1 cellular context compared by ENCODE assay signal in the genomic region with DNA sequence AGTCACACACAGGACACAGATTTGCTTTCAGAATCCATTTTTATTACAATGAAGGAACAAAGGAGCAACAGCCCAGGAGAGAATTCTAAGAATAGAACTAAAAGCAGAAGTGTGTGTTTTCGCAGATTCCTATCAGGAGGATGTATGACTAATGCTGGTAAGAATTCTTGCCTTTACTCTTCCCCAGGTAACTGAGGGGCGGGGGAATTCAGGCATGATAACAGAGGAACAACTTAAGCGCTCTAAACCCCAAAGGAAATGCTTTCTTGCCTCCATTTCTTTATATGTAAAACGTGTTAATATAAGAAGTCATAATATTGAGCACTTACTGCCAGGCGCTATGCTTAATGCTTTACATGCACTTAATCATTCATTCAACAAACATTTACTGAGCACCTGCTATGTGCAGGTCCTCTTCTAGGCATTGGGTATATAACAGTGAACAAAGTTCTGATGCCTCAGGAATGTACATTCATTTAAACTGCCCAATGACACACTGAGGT.
TF ChIP-seq lines count a peak whose summit lies in the region.

No MANE protein-coding gene starts in this region.

TF ChIP-seq in GM23338, 12 proteins besides CTCF, POLR2A, EP300 and RAD21:
- TF ChIP-seq, protein P1, sequence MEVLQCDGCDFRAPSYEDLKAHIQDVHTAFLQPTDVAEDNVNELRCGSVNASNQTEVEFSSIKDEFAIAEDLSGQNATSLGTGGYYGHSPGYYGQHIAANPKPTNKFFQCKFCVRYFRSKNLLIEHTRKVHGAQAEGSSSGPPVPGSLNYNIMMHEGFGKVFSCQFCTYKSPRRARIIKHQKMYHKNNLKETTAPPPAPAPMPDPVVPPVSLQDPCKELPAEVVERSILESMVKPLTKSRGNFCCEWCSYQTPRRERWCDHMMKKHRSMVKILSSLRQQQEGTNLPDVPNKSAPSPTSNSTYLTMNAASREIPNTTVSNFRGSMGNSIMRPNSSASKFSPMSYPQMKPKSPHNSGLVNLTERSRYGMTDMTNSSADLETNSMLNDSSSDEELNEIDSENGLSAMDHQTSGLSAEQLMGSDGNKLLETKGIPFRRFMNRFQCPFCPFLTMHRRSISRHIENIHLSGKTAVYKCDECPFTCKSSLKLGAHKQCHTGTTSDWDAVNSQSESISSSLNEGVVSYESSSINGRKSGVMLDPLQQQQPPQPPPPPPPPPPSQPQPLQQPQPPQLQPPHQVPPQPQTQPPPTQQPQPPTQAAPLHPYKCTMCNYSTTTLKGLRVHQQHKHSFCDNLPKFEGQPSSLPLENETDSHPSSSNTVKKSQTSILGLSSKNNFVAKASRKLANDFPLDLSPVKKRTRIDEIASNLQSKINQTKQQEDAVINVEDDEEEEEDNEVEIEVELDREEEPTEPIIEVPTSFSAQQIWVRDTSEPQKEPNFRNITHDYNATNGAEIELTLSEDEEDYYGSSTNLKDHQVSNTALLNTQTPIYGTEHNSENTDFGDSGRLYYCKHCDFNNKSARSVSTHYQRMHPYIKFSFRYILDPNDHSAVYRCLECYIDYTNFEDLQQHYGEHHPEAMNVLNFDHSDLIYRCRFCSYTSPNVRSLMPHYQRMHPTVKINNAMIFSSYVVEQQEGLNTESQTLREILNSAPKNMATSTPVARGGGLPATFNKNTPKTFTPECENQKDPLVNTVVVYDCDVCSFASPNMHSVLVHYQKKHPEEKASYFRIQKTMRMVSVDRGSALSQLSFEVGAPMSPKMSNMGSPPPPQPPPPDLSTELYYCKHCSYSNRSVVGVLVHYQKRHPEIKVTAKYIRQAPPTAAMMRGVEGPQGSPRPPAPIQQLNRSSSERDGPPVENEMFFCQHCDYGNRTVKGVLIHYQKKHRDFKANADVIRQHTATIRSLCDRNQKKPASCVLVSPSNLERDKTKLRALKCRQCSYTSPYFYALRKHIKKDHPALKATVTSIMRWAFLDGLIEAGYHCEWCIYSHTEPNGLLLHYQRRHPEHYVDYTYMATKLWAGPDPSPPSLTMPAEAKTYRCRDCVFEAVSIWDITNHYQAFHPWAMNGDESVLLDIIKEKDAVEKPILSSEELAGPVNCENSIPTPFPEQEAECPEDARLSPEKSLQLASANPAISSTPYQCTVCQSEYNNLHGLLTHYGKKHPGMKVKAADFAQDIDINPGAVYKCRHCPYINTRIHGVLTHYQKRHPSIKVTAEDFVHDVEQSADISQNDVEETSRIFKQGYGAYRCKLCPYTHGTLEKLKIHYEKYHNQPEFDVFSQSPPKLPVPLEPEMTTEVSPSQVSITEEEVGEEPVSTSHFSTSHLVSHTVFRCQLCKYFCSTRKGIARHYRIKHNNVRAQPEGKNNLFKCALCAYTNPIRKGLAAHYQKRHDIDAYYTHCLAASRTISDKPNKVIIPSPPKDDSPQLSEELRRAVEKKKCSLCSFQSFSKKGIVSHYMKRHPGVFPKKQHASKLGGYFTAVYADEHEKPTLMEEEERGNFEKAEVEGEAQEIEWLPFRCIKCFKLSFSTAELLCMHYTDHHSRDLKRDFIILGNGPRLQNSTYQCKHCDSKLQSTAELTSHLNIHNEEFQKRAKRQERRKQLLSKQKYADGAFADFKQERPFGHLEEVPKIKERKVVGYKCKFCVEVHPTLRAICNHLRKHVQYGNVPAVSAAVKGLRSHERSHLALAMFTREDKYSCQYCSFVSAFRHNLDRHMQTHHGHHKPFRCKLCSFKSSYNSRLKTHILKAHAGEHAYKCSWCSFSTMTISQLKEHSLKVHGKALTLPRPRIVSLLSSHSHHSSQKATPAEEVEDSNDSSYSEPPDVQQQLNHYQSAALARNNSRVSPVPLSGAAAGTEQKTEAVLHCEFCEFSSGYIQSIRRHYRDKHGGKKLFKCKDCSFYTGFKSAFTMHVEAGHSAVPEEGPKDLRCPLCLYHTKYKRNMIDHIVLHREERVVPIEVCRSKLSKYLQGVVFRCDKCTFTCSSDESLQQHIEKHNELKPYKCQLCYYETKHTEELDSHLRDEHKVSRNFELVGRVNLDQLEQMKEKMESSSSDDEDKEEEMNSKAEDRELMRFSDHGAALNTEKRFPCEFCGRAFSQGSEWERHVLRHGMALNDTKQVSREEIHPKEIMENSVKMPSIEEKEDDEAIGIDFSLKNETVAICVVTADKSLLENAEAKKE (CRISPR knock-in tag; IDR thresholded peaks at IDR 0.05): no peak
- TF ChIP-seq CREB1 (CRISPR knock-in tag; IDR thresholded peaks at IDR 0.05; ENCODE audit: low read depth): no peak
- TF ChIP-seq, protein P2, sequence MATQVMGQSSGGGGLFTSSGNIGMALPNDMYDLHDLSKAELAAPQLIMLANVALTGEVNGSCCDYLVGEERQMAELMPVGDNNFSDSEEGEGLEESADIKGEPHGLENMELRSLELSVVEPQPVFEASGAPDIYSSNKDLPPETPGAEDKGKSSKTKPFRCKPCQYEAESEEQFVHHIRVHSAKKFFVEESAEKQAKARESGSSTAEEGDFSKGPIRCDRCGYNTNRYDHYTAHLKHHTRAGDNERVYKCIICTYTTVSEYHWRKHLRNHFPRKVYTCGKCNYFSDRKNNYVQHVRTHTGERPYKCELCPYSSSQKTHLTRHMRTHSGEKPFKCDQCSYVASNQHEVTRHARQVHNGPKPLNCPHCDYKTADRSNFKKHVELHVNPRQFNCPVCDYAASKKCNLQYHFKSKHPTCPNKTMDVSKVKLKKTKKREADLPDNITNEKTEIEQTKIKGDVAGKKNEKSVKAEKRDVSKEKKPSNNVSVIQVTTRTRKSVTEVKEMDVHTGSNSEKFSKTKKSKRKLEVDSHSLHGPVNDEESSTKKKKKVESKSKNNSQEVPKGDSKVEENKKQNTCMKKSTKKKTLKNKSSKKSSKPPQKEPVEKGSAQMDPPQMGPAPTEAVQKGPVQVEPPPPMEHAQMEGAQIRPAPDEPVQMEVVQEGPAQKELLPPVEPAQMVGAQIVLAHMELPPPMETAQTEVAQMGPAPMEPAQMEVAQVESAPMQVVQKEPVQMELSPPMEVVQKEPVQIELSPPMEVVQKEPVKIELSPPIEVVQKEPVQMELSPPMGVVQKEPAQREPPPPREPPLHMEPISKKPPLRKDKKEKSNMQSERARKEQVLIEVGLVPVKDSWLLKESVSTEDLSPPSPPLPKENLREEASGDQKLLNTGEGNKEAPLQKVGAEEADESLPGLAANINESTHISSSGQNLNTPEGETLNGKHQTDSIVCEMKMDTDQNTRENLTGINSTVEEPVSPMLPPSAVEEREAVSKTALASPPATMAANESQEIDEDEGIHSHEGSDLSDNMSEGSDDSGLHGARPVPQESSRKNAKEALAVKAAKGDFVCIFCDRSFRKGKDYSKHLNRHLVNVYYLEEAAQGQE (IDR thresholded peaks at IDR 0.05; ENCODE audit: unreplicated experiment): no peak
- no peak for TF ChIP-seq EZH2 (IDR thresholded peaks at IDR 0.05; ENCODE audit: low read depth, unreplicated experiment)
- TF ChIP-seq STAT1 (IDR thresholded peaks at IDR 0.05; ENCODE audit: unreplicated experiment): no peak
- TF ChIP-seq JUNB (IDR thresholded peaks at IDR 0.05; ENCODE audit: unreplicated experiment): no peak
- TF ChIP-seq, protein P3, sequence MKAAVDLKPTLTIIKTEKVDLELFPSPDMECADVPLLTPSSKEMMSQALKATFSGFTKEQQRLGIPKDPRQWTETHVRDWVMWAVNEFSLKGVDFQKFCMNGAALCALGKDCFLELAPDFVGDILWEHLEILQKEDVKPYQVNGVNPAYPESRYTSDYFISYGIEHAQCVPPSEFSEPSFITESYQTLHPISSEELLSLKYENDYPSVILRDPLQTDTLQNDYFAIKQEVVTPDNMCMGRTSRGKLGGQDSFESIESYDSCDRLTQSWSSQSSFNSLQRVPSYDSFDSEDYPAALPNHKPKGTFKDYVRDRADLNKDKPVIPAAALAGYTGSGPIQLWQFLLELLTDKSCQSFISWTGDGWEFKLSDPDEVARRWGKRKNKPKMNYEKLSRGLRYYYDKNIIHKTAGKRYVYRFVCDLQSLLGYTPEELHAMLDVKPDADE (IDR thresholded peaks at IDR 0.05): no peak
- no peak for TF ChIP-seq ZNF114 (CRISPR knock-in tag; IDR thresholded peaks at IDR 0.05)
- TF ChIP-seq NANOG (IDR thresholded peaks at IDR 0.05; ENCODE audit: borderline replicate concordance): no peak
- no peak for TF ChIP-seq POLR2AphosphoS5 (IDR thresholded peaks at IDR 0.05; ENCODE audit: low read depth)
- no peak for TF ChIP-seq ZNF331 (CRISPR knock-in tag; IDR thresholded peaks at IDR 0.05; ENCODE audit: low read depth)
- TF ChIP-seq EZH2phosphoT487 (IDR thresholded peaks at IDR 0.05; ENCODE audit: unreplicated experiment): no peak
